ENCODE assay signal across 22 cellular contexts in genomic region chr10:107971411-107971810, GRCh38.
DNase-seq lines count a peak whose midpoint lies in the region; ATAC-seq, FAIRE-seq and TF ChIP-seq lines count a peak whose summit lies in the region.
"Had no signal": no experiment of that assay in that cellular context is flagged by ENCODE, and none has a peak within 500 bp of the region (broad histone marks: within the 10 kb centered on the region; RNA-seq: fewer than 3 reads in every experiment).

No MANE protein-coding gene starts in this region.

- no peaks in the 10 kb centered on the region for H3K4me1 ChIP-seq in ACC112 (ENCODE audit: control insufficient read depth, insufficient read depth, low read length, unreplicated experiment)

- no peaks in the 10 kb centered on the region for H3K4me1 Mint-ChIP-seq in stimulated activated effector memory CD8-positive, alpha-beta T cell treated with anti-CD3 and anti-CD28 coated beads, Interleukin-12 subunit alpha, Interleukin-12 subunit beta, amount 100 ng/mL, for 72 hours
- H3K4me1 Mint-ChIP-seq: activated CD4-positive, alpha-beta T cell treated with anti-CD3 and anti-CD28 coated beads for 36 hours; activated naive CD4-positive, alpha-beta T cell treated with anti-CD3 and anti-CD28 coated beads, Interleukin-2, amount 50 U/mL, for 24 hours; CD4-positive, alpha-beta memory T cell; endodermal cell; nephron progenitor cell; stimulated activated naive B cell treated with anti-CD40 and anti-IgM and Interleukin-4, amounts not matched to agents 10 μg/mL and 1 μg/mL and 100 μg/mL, for 72 hours had no signal

- H3K36me3 ChIP-seq in ACC112 (ENCODE audit: insufficient read depth, low read length): no peaks in the 10 kb centered on the region

- H3K36me3 Mint-ChIP-seq in stimulated activated effector memory CD8-positive, alpha-beta T cell treated with anti-CD3 and anti-CD28 coated beads, Interleukin-12 subunit alpha, Interleukin-12 subunit beta, amount 100 ng/mL, for 72 hours: no peaks in the 10 kb centered on the region
- H3K36me3 Mint-ChIP-seq: activated naive CD4-positive, alpha-beta T cell treated with anti-CD3 and anti-CD28 coated beads, Interleukin-2, amount 50 U/mL, for 24 hours; CD4-positive, alpha-beta memory T cell; stimulated activated naive B cell treated with anti-CD40 and anti-IgM and Interleukin-4, amounts not matched to agents 10 μg/mL and 1 μg/mL and 100 μg/mL, for 72 hours had no signal

- no peaks in the 10 kb centered on the region for H3K27me3 ChIP-seq in ACC112 (ENCODE audit: insufficient read depth, low read length)

- ATAC-seq in stimulated activated effector memory CD8-positive, alpha-beta T cell treated with anti-CD3 and anti-CD28 coated beads, Interleukin-12 subunit alpha, Interleukin-12 subunit beta, amount 100 ng/mL, for 72 hours: no peak
- ATAC-seq: stimulated activated naive B cell treated with anti-CD40 and anti-IgM and Interleukin-4, amounts not matched to agents 10 μg/mL and 1 μg/mL and 100 μg/mL, for 72 hours had no signal

- FAIRE-seq in D721Med (lab: Jason Lieb, UNC): no peak
- FAIRE-seq: colon had no signal

- DNase-seq in HPDE6-E6E7 (ENCODE audit: extremely low spot score) (peak; percentile 11), astrocyte of the spinal cord (ENCODE audit: low read depth, low spot score) (peak; percentile 53), fibroblast of the conjunctiva (ENCODE audit: low read depth) (peak; percentile 78), D721Med (ENCODE audit: insufficient read length, low spot score) (no peak), RKO (ENCODE audit: low spot score) (no peak), AG08396 (ENCODE audit: low spot score) (no peak)
- DNase-seq in stimulated activated effector memory CD8-positive, alpha-beta T cell treated with anti-CD3 and anti-CD28 coated beads, Interleukin-12 subunit alpha, Interleukin-12 subunit beta, amount 100 ng/mL, for 72 hours (ENCODE audit: low spot score in 2 of 2): no peak
- DNase-seq: ACHN; activated CD4-positive, alpha-beta T cell treated with anti-CD3 and anti-CD28 coated beads for 36 hours; CD4-positive, alpha-beta memory T cell; endodermal cell; midbrain; NCI-H526 treated with DMSO at 0.1 percent for 48 hours; nephron progenitor cell; SIG-M5; stimulated activated CD4-positive, alpha-beta T cell treated with anti-CD3 and anti-CD28 coated beads, Interleukin-1b, Interleukin-23, amount 100 ng/mL, for 48 hours; stimulated activated naive B cell treated with anti-CD40 and anti-IgM and Interleukin-4, amounts not matched to agents 10 μg/mL and 1 μg/mL and 100 μg/mL, for 72 hours; T-helper 1 cell had no signal

- H3K79me2 ChIP-seq in ACC112 (ENCODE audit: control insufficient read depth, insufficient read depth, low read length, unreplicated experiment): no peaks in the 10 kb centered on the region

- peaks cover 12% of the 10 kb centered on the region for H3K9me3 Mint-ChIP-seq in stimulated activated effector memory CD8-positive, alpha-beta T cell treated with anti-CD3 and anti-CD28 coated beads, Interleukin-12 subunit alpha, Interleukin-12 subunit beta, amount 100 ng/mL, for 72 hours
- H3K9me3 Mint-ChIP-seq: nephron progenitor cell had no signal

- no peak overlapping the region for H3K4me3 ChIP-seq in ACC112 (ENCODE audit: low read depth, low read length)
- H3K4me3 ChIP-seq in astrocyte of the spinal cord (ENCODE audit: low read depth, low read length): no peak overlapping the region

- in situ Hi-C loops in astrocyte of the spinal cord (cut with HindIII; ENCODE audit: low sequenced_read_pairs): no loop called here

- TF ChIP-seq CTCF in astrocyte of the spinal cord (IDR thresholded peaks at IDR 0.05; ENCODE audit: low read depth, low read length): no peak
- TF ChIP-seq CTCF in D721Med (IDR thresholded peaks at IDR 0.05; ENCODE audit: insufficient read depth, missing control alignments): no peak

- H3K4me3 Mint-ChIP-seq in stimulated activated effector memory CD8-positive, alpha-beta T cell treated with anti-CD3 and anti-CD28 coated beads, Interleukin-12 subunit alpha, Interleukin-12 subunit beta, amount 100 ng/mL, for 72 hours: no peak overlapping the region
- H3K4me3 Mint-ChIP-seq: activated CD4-positive, alpha-beta T cell treated with anti-CD3 and anti-CD28 coated beads for 36 hours; activated naive CD4-positive, alpha-beta T cell treated with anti-CD3 and anti-CD28 coated beads, Interleukin-2, amount 50 U/mL, for 24 hours; activated T-helper 1 cell treated with anti-CD3 and anti-CD28 coated beads, Interleukin-12 subunit alpha, Interleukin-12 subunit beta, Interleukin-2, Interleukin-4 antibody, amounts not matched to agents 30 ng/mL and 10 ng/mL and 1 ng/mL, durations not matched to agents 14 hours and 24 hours and 36 hours; CD4-positive, alpha-beta memory T cell; endodermal cell; nephron progenitor cell; stimulated activated naive B cell treated with anti-CD40 and anti-IgM and Interleukin-4, amounts not matched to agents 10 μg/mL and 1 μg/mL and 100 μg/mL, for 72 hours had no signal

- H3K27ac Mint-ChIP-seq in stimulated activated effector memory CD8-positive, alpha-beta T cell treated with anti-CD3 and anti-CD28 coated beads, Interleukin-12 subunit alpha, Interleukin-12 subunit beta, amount 100 ng/mL, for 72 hours: no peak overlapping the region
- H3K27ac Mint-ChIP-seq: activated CD4-positive, alpha-beta T cell treated with anti-CD3 and anti-CD28 coated beads for 36 hours; activated naive CD4-positive, alpha-beta T cell treated with anti-CD3 and anti-CD28 coated beads, Interleukin-2, amount 50 U/mL, for 24 hours; activated T-helper 1 cell treated with anti-CD3 and anti-CD28 coated beads, Interleukin-12 subunit alpha, Interleukin-12 subunit beta, Interleukin-2, Interleukin-4 antibody, amounts not matched to agents 30 ng/mL and 10 ng/mL and 1 ng/mL, durations not matched to agents 14 hours and 24 hours and 36 hours; CD4-positive, alpha-beta memory T cell; endodermal cell; nephron progenitor cell; stimulated activated naive B cell treated with anti-CD40 and anti-IgM and Interleukin-4, amounts not matched to agents 10 μg/mL and 1 μg/mL and 100 μg/mL, for 72 hours had no signal

- H2AFZ ChIP-seq in ACC112 (ENCODE audit: low read length, unreplicated experiment): no peak overlapping the region

- peak overlapping the region; percentile 77 for H3K27ac ChIP-seq in ACC112 (ENCODE audit: low read depth, low read length)

Comparison
In these comparisons a context has a peak if more than half of its experiments do, and no peak if none do; other contexts are left out.
1. DNase-seq: peak in HPDE6-E6E7 (single experiment), astrocyte of the spinal cord (single experiment) and fibroblast of the conjunctiva (single experiment); none in stimulated activated effector memory CD8-positive, alpha-beta T cell treated with anti-CD3 and anti-CD28 coated beads, Interleukin-12 subunit alpha, Interleukin-12 subunit beta, amount 100 ng/mL, for 72 hours (0 of 2), D721Med (single experiment), RKO (single experiment) and AG08396 (single experiment).